8 cellular contexts compared by ENCODE assay signal in genomic region chr19:10517760-10518443, GRCh38. TPM values are rescaled to one million over a fixed set of nuclear protein-coding genes. Genes with fewer than 3 reads are reported as not detected.
DNase-seq lines count a peak whose midpoint lies in the region; ATAC-seq and TF ChIP-seq lines count a peak whose summit lies in the region.

No MANE protein-coding gene starts in this region.

- no peak for DNase-seq in DND-41
- DNase-seq in MM.1S = no peak
- no peak for DNase-seq in activated naive CD8-positive, alpha-beta T cell treated with anti-CD3 and anti-CD28 coated beads for 36 hours
- peak in 33 of 51 donors; percentile 8 to 90 (median 60) for DNase-seq in hypothalamus (lab: John Stamatoyannopoulos, UW)

- H3K79me2 ChIP-seq in DND-41 (ENCODE audit: insufficient read depth, low read length) (no peaks in the 10 kb centered on the region), MM.1S (ENCODE audit: low read length) (no peaks in the 10 kb centered on the region)

- peaks cover 18% of the 10 kb centered on the region for H3K4me1 Mint-ChIP-seq in activated naive CD8-positive, alpha-beta T cell treated with anti-CD3 and anti-CD28 coated beads for 36 hours

- H3K9me3 ChIP-seq in DND-41 (ENCODE audit: insufficient read depth, low read length, severe bottlenecking) (no peaks in the 10 kb centered on the region), MM.1S (replicated peaks; ENCODE audit: insufficient read depth, low read length) (no peaks in the 10 kb centered on the region)

- H4K20me1 ChIP-seq in DND-41 (ENCODE audit: insufficient read depth, low read length) (no peaks in the 10 kb centered on the region), MM.1S (ENCODE audit: insufficient read depth, low read length) (no peaks in the 10 kb centered on the region)

- no peaks in the 10 kb centered on the region for H3K27me3 ChIP-seq in DND-41 (ENCODE audit: insufficient read depth, low read length, poor library complexity)
- H3K27me3 ChIP-seq in MM.1S (replicated peaks; ENCODE audit: insufficient read depth, low read length) = peaks cover 72% of the 10 kb centered on the region

- TF ChIP-seq CTCF in DND-41 (IDR thresholded peaks at IDR 0.05; ENCODE audit: borderline replicate concordance, extremely low read depth, low read length, poor library complexity, severe bottlenecking) = no peak
- TF ChIP-seq CTCF in MM.1S (IDR thresholded peaks at IDR 0.05; ENCODE audit: low read length) = no peak

- H3K36me3 Mint-ChIP-seq in activated naive CD8-positive, alpha-beta T cell treated with anti-CD3 and anti-CD28 coated beads for 36 hours = no peaks in the 10 kb centered on the region

- 0 out of 3 replicates have a peak, but pooled peaks have one; percentile 40 for ATAC-seq in DND-41 (ENCODE audit: insufficient read depth, low read depth)
- no peak for ATAC-seq in HG02642 (IDR thresholded peaks at IDR 0.05; ENCODE audit: poor library complexity, unreplicated experiment)
- no peak for ATAC-seq in HG02973 (IDR thresholded peaks at IDR 0.05; ENCODE audit: unreplicated experiment)
- no peak for ATAC-seq in HG02623 (IDR thresholded peaks at IDR 0.05; ENCODE audit: unreplicated experiment)

- peaks cover 71% of the 10 kb centered on the region for H3K27me3 Mint-ChIP-seq in activated naive CD8-positive, alpha-beta T cell treated with anti-CD3 and anti-CD28 coated beads for 36 hours

- peak overlapping the region; percentile 42 for H3K4me3 Mint-ChIP-seq in activated naive CD8-positive, alpha-beta T cell treated with anti-CD3 and anti-CD28 coated beads for 36 hours

- no peak overlapping the region for H3K4me3 ChIP-seq in DND-41 (ENCODE audit: low read depth in 1 of 2, low read length in 2 of 2)
- H3K4me3 ChIP-seq in MM.1S (ENCODE audit: low read length) = no peak overlapping the region
- peak overlapping the region; percentile 42 to 64 (median 53) for H3K4me3 ChIP-seq in skin epidermis

- no peaks in the 10 kb centered on the region for H3K9me3 Mint-ChIP-seq in activated naive CD8-positive, alpha-beta T cell treated with anti-CD3 and anti-CD28 coated beads for 36 hours

- H3F3A ChIP-seq in MM.1S (ENCODE audit: insufficient read depth, low read length) = no peaks in the 10 kb centered on the region

- no peak overlapping the region for H3K4me2 ChIP-seq in DND-41 (ENCODE audit: insufficient read depth, low read length)
- peak overlapping the region; percentile 27; the same call in 1 of the 2 replicates for H3K4me2 ChIP-seq in MM.1S (ENCODE audit: low read depth, low read length)

- no peak overlapping the region for H3K9ac ChIP-seq in DND-41 (ENCODE audit: low read depth, low read length)
- H3K9ac ChIP-seq in MM.1S (ENCODE audit: low read length) = no peak overlapping the region

- H3K4me1 ChIP-seq in DND-41 (ENCODE audit: insufficient read depth, low read length) = no peaks in the 10 kb centered on the region
- H3K4me1 ChIP-seq in MM.1S (ENCODE audit: low read length) = no peaks in the 10 kb centered on the region

- H3K9me2 ChIP-seq in MM.1S (replicated peaks; ENCODE audit: insufficient read depth, low read length) = no peaks in the 10 kb centered on the region

- H2AFZ ChIP-seq in DND-41 (ENCODE audit: low read depth, low read length) (no peak overlapping the region), MM.1S (ENCODE audit: low read length) (no peak overlapping the region)

- H3K27ac ChIP-seq in DND-41 (ENCODE audit: low read length) (no peak overlapping the region), MM.1S (ENCODE audit: low read length) (no peak overlapping the region), skin epidermis (peak overlapping the region; percentile 27 to 91 (median 76))

- H3K36me3 ChIP-seq in DND-41 (ENCODE audit: insufficient read depth, low read length) (no peaks in the 10 kb centered on the region), MM.1S (replicated peaks; ENCODE audit: insufficient read depth, low read length) (no peaks in the 10 kb centered on the region)

- no peak overlapping the region for H3K27ac Mint-ChIP-seq in activated naive CD8-positive, alpha-beta T cell treated with anti-CD3 and anti-CD28 coated beads for 36 hours

RNA-seq across cellular contexts. Expression of gene S1PR5, which starts 0.7 kb away (rescaled TPM):
- total RNA-seq in activated naive CD8-positive, alpha-beta T cell treated with anti-CD3 and anti-CD28 coated beads for 36 hours = not detected

RNA-seq across cellular contexts. Expression of gene KEAP1, which starts 14.7 kb away (rescaled TPM):
- 10 to 100 TPM; 69.3 to 72.2 TPM for total RNA-seq in activated naive CD8-positive, alpha-beta T cell treated with anti-CD3 and anti-CD28 coated beads for 36 hours

RNA-seq across cellular contexts. Expression of gene ATG4D, which starts 25.8 kb away (rescaled TPM):
- 10 to 100 TPM; 25.1 to 26.4 TPM for total RNA-seq in activated naive CD8-positive, alpha-beta T cell treated with anti-CD3 and anti-CD28 coated beads for 36 hours

RNA-seq across cellular contexts. Expression of gene KRI1, which starts 47.9 kb away (rescaled TPM):
- 10 to 100 TPM; 66.3 to 69.2 TPM for total RNA-seq in activated naive CD8-positive, alpha-beta T cell treated with anti-CD3 and anti-CD28 coated beads for 36 hours

RNA-seq across cellular contexts. Expression of gene CDKN2D, which starts 50.9 kb away (rescaled TPM):
- 10 to 100 TPM; 55.8 to 62.3 TPM for total RNA-seq in activated naive CD8-positive, alpha-beta T cell treated with anti-CD3 and anti-CD28 coated beads for 36 hours

Comparison
In these comparisons a context has a peak if more than half of its experiments do, and no peak if none do; other contexts are left out.
1. DNase-seq: peak in hypothalamus (33 of 51); none in DND-41 (single experiment), MM.1S (single experiment) and activated naive CD8-positive, alpha-beta T cell treated with anti-CD3 and anti-CD28 coated beads for 36 hours (single experiment).
2. H3K27ac ChIP-seq: peak in skin epidermis (21 of 21); none in DND-41 (single experiment) and MM.1S (single experiment).
3. H3K4me3 ChIP-seq: peak in skin epidermis (7 of 7); none in DND-41 (0 of 2) and MM.1S (single experiment).